Comparison of ENCODE assay signal across 14 cellular contexts in the genomic region with DNA sequence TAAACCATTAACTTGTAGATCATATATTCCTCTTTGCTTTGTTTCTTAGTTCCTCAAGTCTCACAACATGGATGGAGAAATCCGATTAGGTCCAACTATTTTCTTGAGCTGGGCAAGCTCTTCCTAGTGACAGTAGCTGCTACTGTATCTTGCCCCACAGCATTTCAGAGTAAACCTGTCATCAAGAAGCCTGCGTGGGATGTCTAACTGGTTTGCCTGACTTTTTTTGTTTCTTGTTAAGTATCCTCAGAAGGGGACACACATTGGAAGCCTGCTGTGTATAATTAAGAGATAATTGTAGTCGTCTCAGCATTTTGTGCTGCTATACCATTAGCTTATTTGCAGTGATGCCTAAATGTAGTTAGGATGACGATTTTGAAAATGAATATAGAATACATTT.
"Had no signal": no experiment of that assay in that cellular context is flagged by ENCODE, and none has a peak within 500 bp of the region (broad histone marks: within the 10 kb centered on the region; RNA-seq: fewer than 3 reads in every experiment).

No MANE protein-coding gene starts in this region.

- H3K27ac Mint-ChIP-seq: activated B cell treated with CpG ODN at 0.5 μM for 24 hours; activated CD4-positive, alpha-beta T cell treated with anti-CD3 and anti-CD28 coated beads, Interleukin-2, amount 10 ng/mL, durations not matched to agents 7 days and 5 days; activated naive CD4-positive, alpha-beta T cell treated with anti-CD3 and anti-CD28 coated beads, Interleukin-2, amount 10 ng/mL, durations not matched to agents 7 days and 5 days; activated T-helper 17 cell treated with anti-CD3 and anti-CD28 coated beads, Interleukin-2, amount 50 U/mL, for 72 hours; stimulated activated naive CD8-positive, alpha-beta T cell treated with anti-CD3 and anti-CD28 coated beads, Interleukin-15, Interleukin-2, amounts not matched to agents 100 ng/mL and 50 ng/mL, for 24 hours; T-helper 1 cell treated with Interleukin-12 subunit alpha and Interleukin-12 subunit beta and Interleukin-4 antibody, amounts not matched to agents 30 μg/mL and 1 μg/mL, for 36 hours had no signal

- H3K36me3 ChIP-seq: heart right ventricle, left ventricle myocardium inferior had no signal

- DNase-seq: activated B cell treated with CpG ODN at 0.5 μM for 24 hours; activated CD4-positive, alpha-beta T cell treated with anti-CD3 and anti-CD28 coated beads, Interleukin-2, amount 10 ng/mL, durations not matched to agents 7 days and 5 days; activated CD8-positive, alpha-beta memory T cell treated with anti-CD3 and anti-CD28 coated beads for 24 hours; activated naive CD4-positive, alpha-beta T cell treated with anti-CD3 and anti-CD28 coated beads, Interleukin-2, amount 10 ng/mL, durations not matched to agents 7 days and 5 days; cerebellar nuclear complex; foreskin melanocyte; heart right ventricle; left ventricle myocardium inferior; stimulated activated CD4-positive, alpha-beta T cell treated with anti-CD3 and anti-CD28 coated beads, Interleukin-15, amount 100 ng/mL, for 24 hours; stimulated activated CD4-positive, alpha-beta T cell treated with anti-CD3 and anti-CD28 coated beads, Interleukin-4, amount 100 ng/mL, for 24 hours had no signal

- H3K9me3 ChIP-seq: heart right ventricle, left ventricle myocardium inferior had no signal

- H3K4me1 ChIP-seq: left ventricle myocardium inferior, parathyroid adenoma had no signal

- H3K79me2 ChIP-seq: parathyroid adenoma had no signal

- H3K9me3 Mint-ChIP-seq: activated B cell treated with CpG ODN at 0.5 μM for 24 hours; activated T-helper 17 cell treated with anti-CD3 and anti-CD28 coated beads, Interleukin-2, amount 50 U/mL, for 72 hours; stimulated activated naive CD8-positive, alpha-beta T cell treated with anti-CD3 and anti-CD28 coated beads, Interleukin-15, Interleukin-2, amounts not matched to agents 100 ng/mL and 50 ng/mL, for 24 hours had no signal

- H3K4me3 Mint-ChIP-seq: activated B cell treated with CpG ODN at 0.5 μM for 24 hours; activated CD4-positive, alpha-beta T cell treated with anti-CD3 and anti-CD28 coated beads, Interleukin-2, amount 10 ng/mL, durations not matched to agents 7 days and 5 days; activated naive CD4-positive, alpha-beta T cell treated with anti-CD3 and anti-CD28 coated beads, Interleukin-2, amount 10 ng/mL, durations not matched to agents 7 days and 5 days; activated T-helper 17 cell treated with anti-CD3 and anti-CD28 coated beads, Interleukin-2, amount 50 U/mL, for 72 hours; stimulated activated naive CD8-positive, alpha-beta T cell treated with anti-CD3 and anti-CD28 coated beads, Interleukin-15, Interleukin-2, amounts not matched to agents 100 ng/mL and 50 ng/mL, for 24 hours; T-helper 1 cell treated with Interleukin-12 subunit alpha and Interleukin-12 subunit beta and Interleukin-4 antibody, amounts not matched to agents 30 μg/mL and 1 μg/mL, for 36 hours had no signal

- H3K9ac ChIP-seq: parathyroid adenoma had no signal

- H3K27me3 Mint-ChIP-seq: activated T-helper 17 cell treated with anti-CD3 and anti-CD28 coated beads, Interleukin-2, amount 50 U/mL, for 72 hours; stimulated activated naive CD8-positive, alpha-beta T cell treated with anti-CD3 and anti-CD28 coated beads, Interleukin-15, Interleukin-2, amounts not matched to agents 100 ng/mL and 50 ng/mL, for 24 hours had no signal

- ATAC-seq: heart right ventricle had no signal

- H3K27ac ChIP-seq: heart right ventricle, left ventricle myocardium inferior, parathyroid adenoma had no signal

- H3K4me3 ChIP-seq: heart right ventricle, left ventricle myocardium inferior had no signal

- H2AFZ ChIP-seq: parathyroid adenoma had no signal
